25 cellular contexts compared by ENCODE assay signal in the genomic region with DNA sequence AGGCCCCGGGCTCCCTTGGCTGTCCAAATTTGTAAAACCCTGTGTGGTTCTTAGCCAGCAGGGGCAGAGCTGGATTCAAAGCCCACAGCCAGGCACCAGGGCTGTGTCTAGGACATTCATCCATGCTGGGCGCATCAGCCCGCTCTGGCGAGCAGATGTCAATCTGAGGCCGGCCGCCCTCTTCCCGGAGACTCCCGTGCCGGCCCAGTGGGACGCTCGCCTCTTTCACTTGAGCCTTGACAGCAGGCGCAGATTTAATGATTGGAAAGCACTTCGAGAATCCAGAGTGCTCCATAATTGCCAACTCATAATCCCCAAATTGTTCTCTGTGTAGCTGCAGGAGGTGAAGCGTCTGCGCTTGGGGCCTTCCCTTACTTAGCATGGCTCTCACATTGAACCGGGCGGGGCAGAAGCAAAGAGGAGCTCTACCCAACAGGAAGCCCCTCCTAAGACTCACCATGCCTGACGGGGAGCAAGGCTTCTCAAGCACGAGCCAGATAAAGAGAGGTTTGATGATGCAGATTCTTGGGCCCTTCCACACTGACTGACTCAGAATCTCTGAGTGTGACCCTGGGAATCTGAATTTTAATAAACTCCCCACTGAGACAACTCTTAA. TPM values are rescaled to one million over a fixed set of nuclear protein-coding genes. Genes with fewer than 3 reads are reported as not detected.
DNase-seq lines count a peak whose midpoint lies in the region; ATAC-seq and TF ChIP-seq lines count a peak whose summit lies in the region.
"Had no signal": no experiment of that assay in that cellular context is flagged by ENCODE, and none has a peak within 500 bp of the region (broad histone marks: within the 10 kb centered on the region; RNA-seq: fewer than 3 reads in every experiment).

No MANE protein-coding gene starts in this region.

- H3K4me1 Mint-ChIP-seq in glutamatergic neuron (ENCODE audit: low read depth, unreplicated experiment) (peaks cover 10% of the 10 kb centered on the region), type B pancreatic cell (ENCODE audit: unreplicated experiment) (peaks cover 29% of the 10 kb centered on the region)
- H3K4me1 Mint-ChIP-seq: activated CD4-positive, alpha-beta memory T cell treated with anti-CD3 and anti-CD28 coated beads, Interleukin-2, amount 10 ng/mL, durations not matched to agents 7 days and 5 days; CD8-positive, alpha-beta memory T cell had no signal

- TF ChIP-seq POLR2A in GM18505 (IDR thresholded peaks at IDR 0.05; ENCODE audit: borderline replicate concordance, extremely low read depth, insufficient read depth, insufficient read length): no peak

- H3K4me3 Mint-ChIP-seq in glutamatergic neuron (ENCODE audit: unreplicated experiment): no peak overlapping the region
- peak overlapping the region; percentile 65 for H3K4me3 Mint-ChIP-seq in type B pancreatic cell
- H3K4me3 Mint-ChIP-seq: activated CD4-positive, alpha-beta memory T cell treated with anti-CD3 and anti-CD28 coated beads, Interleukin-2, amount 10 ng/mL, durations not matched to agents 7 days and 5 days; CD8-positive, alpha-beta memory T cell had no signal

- H3K27ac Mint-ChIP-seq in glutamatergic neuron (ENCODE audit: unreplicated experiment) (peak overlapping the region; percentile 77), type B pancreatic cell (peak overlapping the region; percentile 35)
- H3K27ac Mint-ChIP-seq: activated CD4-positive, alpha-beta memory T cell treated with anti-CD3 and anti-CD28 coated beads, Interleukin-2, amount 10 ng/mL, durations not matched to agents 7 days and 5 days; CD8-positive, alpha-beta memory T cell had no signal

- H3K9me3 Mint-ChIP-seq in glutamatergic neuron (ENCODE audit: unreplicated experiment) (no peaks in the 10 kb centered on the region), type B pancreatic cell (no peaks in the 10 kb centered on the region)
- H3K9me3 Mint-ChIP-seq: activated CD4-positive, alpha-beta memory T cell treated with anti-CD3 and anti-CD28 coated beads, Interleukin-2, amount 10 ng/mL, durations not matched to agents 7 days and 5 days; CD8-positive, alpha-beta memory T cell; neural crest cell had no signal

- no peak for ATAC-seq in GM18505 (IDR thresholded peaks at IDR 0.05; ENCODE audit: unreplicated experiment)
- ATAC-seq: gastroesophageal sphincter, HepG2 had no signal

- TF ChIP-seq CTCF in glutamatergic neuron (IDR thresholded peaks at IDR 0.05; ENCODE audit: partially characterized antibody, unreplicated experiment) (no peak), type B pancreatic cell (conservative IDR thresholded peaks at IDR 0.05) (no peak)

- H3K27me3 Mint-ChIP-seq in glutamatergic neuron (ENCODE audit: unreplicated experiment) (peaks cover 6% of the 10 kb centered on the region), type B pancreatic cell (peaks cover 4% of the 10 kb centered on the region)

- H3K36me3 Mint-ChIP-seq in glutamatergic neuron (ENCODE audit: unreplicated experiment) (no peaks in the 10 kb centered on the region), type B pancreatic cell (no peaks in the 10 kb centered on the region)
- H3K36me3 Mint-ChIP-seq: CD8-positive, alpha-beta memory T cell had no signal

- DNase-seq in NCI-H2171 treated with DMSO at 0.1 percent for 48 hours (lab: John Stamatoyannopoulos, UW) (peak; percentile 17), NCI-H2171 (lab: John Stamatoyannopoulos, UW) (no peak), NCI-H2227 treated with DMSO at 0.1 percent for 48 hours (lab: John Stamatoyannopoulos, UW) (peak; percentile 87), glutamatergic neuron (peak; percentile 46), type B pancreatic cell (ENCODE audit: extremely low spot score, unreplicated experiment) (no peak), NCI-H510A treated with DMSO at 0.1 percent for 48 hours (lab: John Stamatoyannopoulos, UW) (no peak), HUDEP-2 (lab: John Stamatoyannopoulos, UW; ENCODE audit: unreplicated experiment in 76 of 76) (no peak)
- DNase-seq: activated CD4-positive, alpha-beta memory T cell treated with anti-CD3 and anti-CD28 coated beads, Interleukin-2, amount 10 ng/mL, durations not matched to agents 7 days and 5 days; activated CD4-positive, CD25-positive, alpha-beta regulatory T cell treated with anti-CD3 and anti-CD28 coated beads, Interleukin-2, amount 50 U/mL, for 72 hours; activated naive CD4-positive, alpha-beta T cell; CD8-positive, alpha-beta memory T cell; colonic mucosa; DMS79 treated with DMSO at 0.1 percent for 48 hours; islet precursor cell; NCI-H1930; NCI-H446 treated with DMSO at 0.1 percent for 48 hours; SJCRH30; stimulated activated CD8-positive, alpha-beta memory T cell treated with anti-CD3 and anti-CD28 coated beads, Interleukin-4, amount 100 ng/mL, for 48 hours; stomach had no signal

RNA-seq across cellular contexts. Expression of a gene that starts 36.6 kb away (rescaled TPM):
- total RNA-seq in glutamatergic neuron (ENCODE audit: unreplicated experiment) (11.3 TPM), type B pancreatic cell (ENCODE audit: low replicate concordance) (2.2 and 55.7 TPM in 2 replicates)
- total RNA-seq: A172, lower leg skin had no signal

Comparison
In these comparisons a context has a peak if more than half of its experiments do, and no peak if none do; other contexts are left out.
1. DNase-seq: peak in NCI-H2171 treated with DMSO at 0.1 percent for 48 hours (single experiment), NCI-H2227 treated with DMSO at 0.1 percent for 48 hours (single experiment) and glutamatergic neuron (single experiment); none in NCI-H2171 (single experiment), type B pancreatic cell (single experiment), NCI-H510A treated with DMSO at 0.1 percent for 48 hours (single experiment) and HUDEP-2 (0 of 76).